ENCODE assay signal across 1 cellular context in genomic region chr10:59682986-59683937, GRCh38.
TF ChIP-seq lines count a peak whose summit lies in the region.

No MANE protein-coding gene starts in this region.

TF ChIP-seq in SK-N-SH, 30 proteins besides CTCF, POLR2A, EP300 and RAD21 (continued from another document):
- TF ChIP-seq CHD2 (IDR thresholded peaks at IDR 0.05; ENCODE audit: low read length, partially characterized antibody) (no peak), YY1 (IDR thresholded peaks at IDR 0.05; ENCODE audit: low read depth) (no peak), MAX (IDR thresholded peaks at IDR 0.05; ENCODE audit: low read depth) (no peak)
- TF ChIP-seq, protein P1, sequence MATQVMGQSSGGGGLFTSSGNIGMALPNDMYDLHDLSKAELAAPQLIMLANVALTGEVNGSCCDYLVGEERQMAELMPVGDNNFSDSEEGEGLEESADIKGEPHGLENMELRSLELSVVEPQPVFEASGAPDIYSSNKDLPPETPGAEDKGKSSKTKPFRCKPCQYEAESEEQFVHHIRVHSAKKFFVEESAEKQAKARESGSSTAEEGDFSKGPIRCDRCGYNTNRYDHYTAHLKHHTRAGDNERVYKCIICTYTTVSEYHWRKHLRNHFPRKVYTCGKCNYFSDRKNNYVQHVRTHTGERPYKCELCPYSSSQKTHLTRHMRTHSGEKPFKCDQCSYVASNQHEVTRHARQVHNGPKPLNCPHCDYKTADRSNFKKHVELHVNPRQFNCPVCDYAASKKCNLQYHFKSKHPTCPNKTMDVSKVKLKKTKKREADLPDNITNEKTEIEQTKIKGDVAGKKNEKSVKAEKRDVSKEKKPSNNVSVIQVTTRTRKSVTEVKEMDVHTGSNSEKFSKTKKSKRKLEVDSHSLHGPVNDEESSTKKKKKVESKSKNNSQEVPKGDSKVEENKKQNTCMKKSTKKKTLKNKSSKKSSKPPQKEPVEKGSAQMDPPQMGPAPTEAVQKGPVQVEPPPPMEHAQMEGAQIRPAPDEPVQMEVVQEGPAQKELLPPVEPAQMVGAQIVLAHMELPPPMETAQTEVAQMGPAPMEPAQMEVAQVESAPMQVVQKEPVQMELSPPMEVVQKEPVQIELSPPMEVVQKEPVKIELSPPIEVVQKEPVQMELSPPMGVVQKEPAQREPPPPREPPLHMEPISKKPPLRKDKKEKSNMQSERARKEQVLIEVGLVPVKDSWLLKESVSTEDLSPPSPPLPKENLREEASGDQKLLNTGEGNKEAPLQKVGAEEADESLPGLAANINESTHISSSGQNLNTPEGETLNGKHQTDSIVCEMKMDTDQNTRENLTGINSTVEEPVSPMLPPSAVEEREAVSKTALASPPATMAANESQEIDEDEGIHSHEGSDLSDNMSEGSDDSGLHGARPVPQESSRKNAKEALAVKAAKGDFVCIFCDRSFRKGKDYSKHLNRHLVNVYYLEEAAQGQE (IDR thresholded peaks at IDR 0.05; ENCODE audit: low read depth, low read length) = no peak
